In genomic region chr15:78000089-78000926, GRCh38 we compare ENCODE assay signal across 1 cellular context.
TF ChIP-seq lines count a peak whose summit lies in the region.

No MANE protein-coding gene starts in this region.

TF ChIP-seq in GM23338, 12 proteins besides CTCF, POLR2A, EP300 and RAD21 (continued from another document):
- TF ChIP-seq, protein P1, sequence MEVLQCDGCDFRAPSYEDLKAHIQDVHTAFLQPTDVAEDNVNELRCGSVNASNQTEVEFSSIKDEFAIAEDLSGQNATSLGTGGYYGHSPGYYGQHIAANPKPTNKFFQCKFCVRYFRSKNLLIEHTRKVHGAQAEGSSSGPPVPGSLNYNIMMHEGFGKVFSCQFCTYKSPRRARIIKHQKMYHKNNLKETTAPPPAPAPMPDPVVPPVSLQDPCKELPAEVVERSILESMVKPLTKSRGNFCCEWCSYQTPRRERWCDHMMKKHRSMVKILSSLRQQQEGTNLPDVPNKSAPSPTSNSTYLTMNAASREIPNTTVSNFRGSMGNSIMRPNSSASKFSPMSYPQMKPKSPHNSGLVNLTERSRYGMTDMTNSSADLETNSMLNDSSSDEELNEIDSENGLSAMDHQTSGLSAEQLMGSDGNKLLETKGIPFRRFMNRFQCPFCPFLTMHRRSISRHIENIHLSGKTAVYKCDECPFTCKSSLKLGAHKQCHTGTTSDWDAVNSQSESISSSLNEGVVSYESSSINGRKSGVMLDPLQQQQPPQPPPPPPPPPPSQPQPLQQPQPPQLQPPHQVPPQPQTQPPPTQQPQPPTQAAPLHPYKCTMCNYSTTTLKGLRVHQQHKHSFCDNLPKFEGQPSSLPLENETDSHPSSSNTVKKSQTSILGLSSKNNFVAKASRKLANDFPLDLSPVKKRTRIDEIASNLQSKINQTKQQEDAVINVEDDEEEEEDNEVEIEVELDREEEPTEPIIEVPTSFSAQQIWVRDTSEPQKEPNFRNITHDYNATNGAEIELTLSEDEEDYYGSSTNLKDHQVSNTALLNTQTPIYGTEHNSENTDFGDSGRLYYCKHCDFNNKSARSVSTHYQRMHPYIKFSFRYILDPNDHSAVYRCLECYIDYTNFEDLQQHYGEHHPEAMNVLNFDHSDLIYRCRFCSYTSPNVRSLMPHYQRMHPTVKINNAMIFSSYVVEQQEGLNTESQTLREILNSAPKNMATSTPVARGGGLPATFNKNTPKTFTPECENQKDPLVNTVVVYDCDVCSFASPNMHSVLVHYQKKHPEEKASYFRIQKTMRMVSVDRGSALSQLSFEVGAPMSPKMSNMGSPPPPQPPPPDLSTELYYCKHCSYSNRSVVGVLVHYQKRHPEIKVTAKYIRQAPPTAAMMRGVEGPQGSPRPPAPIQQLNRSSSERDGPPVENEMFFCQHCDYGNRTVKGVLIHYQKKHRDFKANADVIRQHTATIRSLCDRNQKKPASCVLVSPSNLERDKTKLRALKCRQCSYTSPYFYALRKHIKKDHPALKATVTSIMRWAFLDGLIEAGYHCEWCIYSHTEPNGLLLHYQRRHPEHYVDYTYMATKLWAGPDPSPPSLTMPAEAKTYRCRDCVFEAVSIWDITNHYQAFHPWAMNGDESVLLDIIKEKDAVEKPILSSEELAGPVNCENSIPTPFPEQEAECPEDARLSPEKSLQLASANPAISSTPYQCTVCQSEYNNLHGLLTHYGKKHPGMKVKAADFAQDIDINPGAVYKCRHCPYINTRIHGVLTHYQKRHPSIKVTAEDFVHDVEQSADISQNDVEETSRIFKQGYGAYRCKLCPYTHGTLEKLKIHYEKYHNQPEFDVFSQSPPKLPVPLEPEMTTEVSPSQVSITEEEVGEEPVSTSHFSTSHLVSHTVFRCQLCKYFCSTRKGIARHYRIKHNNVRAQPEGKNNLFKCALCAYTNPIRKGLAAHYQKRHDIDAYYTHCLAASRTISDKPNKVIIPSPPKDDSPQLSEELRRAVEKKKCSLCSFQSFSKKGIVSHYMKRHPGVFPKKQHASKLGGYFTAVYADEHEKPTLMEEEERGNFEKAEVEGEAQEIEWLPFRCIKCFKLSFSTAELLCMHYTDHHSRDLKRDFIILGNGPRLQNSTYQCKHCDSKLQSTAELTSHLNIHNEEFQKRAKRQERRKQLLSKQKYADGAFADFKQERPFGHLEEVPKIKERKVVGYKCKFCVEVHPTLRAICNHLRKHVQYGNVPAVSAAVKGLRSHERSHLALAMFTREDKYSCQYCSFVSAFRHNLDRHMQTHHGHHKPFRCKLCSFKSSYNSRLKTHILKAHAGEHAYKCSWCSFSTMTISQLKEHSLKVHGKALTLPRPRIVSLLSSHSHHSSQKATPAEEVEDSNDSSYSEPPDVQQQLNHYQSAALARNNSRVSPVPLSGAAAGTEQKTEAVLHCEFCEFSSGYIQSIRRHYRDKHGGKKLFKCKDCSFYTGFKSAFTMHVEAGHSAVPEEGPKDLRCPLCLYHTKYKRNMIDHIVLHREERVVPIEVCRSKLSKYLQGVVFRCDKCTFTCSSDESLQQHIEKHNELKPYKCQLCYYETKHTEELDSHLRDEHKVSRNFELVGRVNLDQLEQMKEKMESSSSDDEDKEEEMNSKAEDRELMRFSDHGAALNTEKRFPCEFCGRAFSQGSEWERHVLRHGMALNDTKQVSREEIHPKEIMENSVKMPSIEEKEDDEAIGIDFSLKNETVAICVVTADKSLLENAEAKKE (CRISPR knock-in tag; IDR thresholded peaks at IDR 0.05) = no peak
- no peak for TF ChIP-seq JUNB (IDR thresholded peaks at IDR 0.05; ENCODE audit: unreplicated experiment)
- no peak for TF ChIP-seq NANOG (IDR thresholded peaks at IDR 0.05; ENCODE audit: borderline replicate concordance)
- TF ChIP-seq, protein P2, sequence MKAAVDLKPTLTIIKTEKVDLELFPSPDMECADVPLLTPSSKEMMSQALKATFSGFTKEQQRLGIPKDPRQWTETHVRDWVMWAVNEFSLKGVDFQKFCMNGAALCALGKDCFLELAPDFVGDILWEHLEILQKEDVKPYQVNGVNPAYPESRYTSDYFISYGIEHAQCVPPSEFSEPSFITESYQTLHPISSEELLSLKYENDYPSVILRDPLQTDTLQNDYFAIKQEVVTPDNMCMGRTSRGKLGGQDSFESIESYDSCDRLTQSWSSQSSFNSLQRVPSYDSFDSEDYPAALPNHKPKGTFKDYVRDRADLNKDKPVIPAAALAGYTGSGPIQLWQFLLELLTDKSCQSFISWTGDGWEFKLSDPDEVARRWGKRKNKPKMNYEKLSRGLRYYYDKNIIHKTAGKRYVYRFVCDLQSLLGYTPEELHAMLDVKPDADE (IDR thresholded peaks at IDR 0.05) = no peak
- no peak for TF ChIP-seq CREB1 (CRISPR knock-in tag; IDR thresholded peaks at IDR 0.05; ENCODE audit: low read depth)
- TF ChIP-seq ZNF331 (CRISPR knock-in tag; IDR thresholded peaks at IDR 0.05; ENCODE audit: low read depth) = no peak
